Comparison of ENCODE assay signal across 22 cellular contexts in genomic region chr20:32631916-32632460, GRCh38. TPM values are rescaled to one million over a fixed set of nuclear protein-coding genes. Genes with fewer than 3 reads are reported as not detected.
"Had no signal": no experiment of that assay in that cellular context is flagged by ENCODE, and none has a peak within 500 bp of the region (broad histone marks: within the 10 kb centered on the region; RNA-seq: fewer than 3 reads in every experiment).

No MANE protein-coding gene starts in this region.

- H3K4me3 Mint-ChIP-seq: activated CD4-positive, alpha-beta T cell treated with anti-CD3 and anti-CD28 coated beads for 36 hours; activated CD8-positive, alpha-beta T cell treated with anti-CD3 and anti-CD28 coated beads for 36 hours; activated naive CD4-positive, alpha-beta T cell treated with anti-CD3 and anti-CD28 coated beads, Interleukin-2, amount 50 U/mL, for 24 hours; activated T-cell treated with anti-CD3 and anti-CD28 coated beads, Interleukin-2, amount 50 U/mL, for 4 hours; naive B cell had no signal

- H3K4me3 ChIP-seq: adrenal gland, lung, prostate gland, tibial artery, uterus had no signal

- H3K27ac Mint-ChIP-seq: activated CD4-positive, alpha-beta T cell treated with anti-CD3 and anti-CD28 coated beads for 36 hours; activated CD8-positive, alpha-beta T cell treated with anti-CD3 and anti-CD28 coated beads for 36 hours; activated naive CD4-positive, alpha-beta T cell treated with anti-CD3 and anti-CD28 coated beads, Interleukin-2, amount 50 U/mL, for 24 hours had no signal

- H3K9me3 ChIP-seq: adrenal gland, prostate gland, tibial artery, uterus had no signal

- H3K9me3 Mint-ChIP-seq: activated CD8-positive, alpha-beta T cell treated with anti-CD3 and anti-CD28 coated beads for 36 hours; activated naive CD4-positive, alpha-beta T cell treated with anti-CD3 and anti-CD28 coated beads, Interleukin-2, amount 50 U/mL, for 24 hours; activated T-cell treated with anti-CD3 and anti-CD28 coated beads, Interleukin-2, amount 50 U/mL, for 4 hours; naive B cell had no signal

- H3K27me3 ChIP-seq: adrenal gland, uterus had no signal

- H3K36me3 ChIP-seq: adrenal gland, prostate gland, tibial artery, uterus had no signal

- ATAC-seq: activated CD4-positive, alpha-beta T cell treated with anti-CD3 and anti-CD28 coated beads for 36 hours; activated CD8-positive, alpha-beta T cell treated with anti-CD3 and anti-CD28 coated beads for 36 hours; activated T-cell treated with anti-CD3 and anti-CD28 coated beads, Interleukin-2, amount 50 U/mL, for 4 hours; right cardiac atrium had no signal

- FAIRE-seq: small intestine had no signal

- H3K27ac ChIP-seq: adrenal gland, prostate gland, tibial artery, uterus, VCaP had no signal

- DNase-seq: activated CD4-positive, alpha-beta T cell treated with anti-CD3 and anti-CD28 coated beads for 36 hours; activated CD8-positive, alpha-beta T cell treated with anti-CD3 and anti-CD28 coated beads for 36 hours; activated effector memory CD4-positive, alpha-beta T cell treated with anti-CD3 and anti-CD28 coated beads, Interleukin-2, amount 50 U/mL, for 16 hours; activated T-cell treated with anti-CD3 and anti-CD28 coated beads, Interleukin-2, amount 50 U/mL, for 4 hours; adrenal gland; cortex of kidney; effector CD8-positive, alpha-beta T cell; foreskin fibroblast; naive B cell; occipital lobe; small intestine; stimulated activated CD4-positive, alpha-beta T cell treated with anti-CD3 and anti-CD28 coated beads, Interleukin-4, amount 100 ng/mL, for 24 hours; stimulated activated naive CD4-positive, alpha-beta T cell; T-helper 1 cell; T1000; tibial artery; uterus had no signal

- H3K4me1 ChIP-seq: prostate gland, uterus had no signal

- H3K27me3 Mint-ChIP-seq: activated CD4-positive, alpha-beta T cell treated with anti-CD3 and anti-CD28 coated beads for 36 hours; activated CD8-positive, alpha-beta T cell treated with anti-CD3 and anti-CD28 coated beads for 36 hours; activated naive CD4-positive, alpha-beta T cell treated with anti-CD3 and anti-CD28 coated beads, Interleukin-2, amount 50 U/mL, for 24 hours had no signal

- H3K36me3 Mint-ChIP-seq: activated naive CD4-positive, alpha-beta T cell treated with anti-CD3 and anti-CD28 coated beads, Interleukin-2, amount 50 U/mL, for 24 hours; naive B cell had no signal

RNA-seq across cellular contexts. Expression of gene C20orf203, which starts 41.8 kb away (rescaled TPM):
- total RNA-seq: activated CD4-positive, alpha-beta T cell treated with anti-CD3 and anti-CD28 coated beads for 36 hours; activated T-cell treated with anti-CD3 and anti-CD28 coated beads, Interleukin-2, amount 50 U/mL, for 4 hours had no signal
- polyA plus RNA-seq: right cardiac atrium had no signal
